In genomic region chr21:34874689-34875513, GRCh38 we compare ENCODE assay signal across 10 cellular contexts.
A peak's percentile ranks its signal among the peaks of the same experiment; 100 is the strongest.
DNase-seq lines count a peak whose midpoint lies in the region; ATAC-seq and TF ChIP-seq lines count a peak whose summit lies in the region.
"Had no signal": no experiment of that assay in that cellular context is flagged by ENCODE, and none has a peak within 500 bp of the region (broad histone marks: within the 10 kb centered on the region; RNA-seq: fewer than 3 reads in every experiment).

No MANE protein-coding gene starts in this region.

- CTCF ChIA-PET in activated naive CD4-positive, alpha-beta T cell treated with anti-CD3 and anti-CD28 coated beads for 36 hours (lab: Charles Lee), result interaction anchor here (0.6 to 1.0 kb wide), 2 partner anchors 50 to 174 kb away, joined by 3 read pairs; no protein-coding TSS in a partner anchor

- no peaks in the 10 kb centered on the region for H3K27me3 ChIP-seq in esophagus squamous epithelium
- no peaks in the 10 kb centered on the region for H3K27me3 ChIP-seq in upper lobe of right lung

- peaks cover 41% of the 10 kb centered on the region for H3K4me1 Mint-ChIP-seq in activated naive CD4-positive, alpha-beta T cell treated with anti-CD3 and anti-CD28 coated beads for 36 hours (ENCODE audit: low read depth)

- no peak for ATAC-seq in activated naive CD4-positive, alpha-beta T cell treated with anti-CD3 and anti-CD28 coated beads, Interleukin-2, amount 50 U/mL, for 72 hours
- ATAC-seq in HG03108 (IDR thresholded peaks at IDR 0.05; ENCODE audit: unreplicated experiment) (peak; percentile 58), upper lobe of right lung (no peak)

- H3K4me1 ChIP-seq in esophagus squamous epithelium (peaks cover 15 to 58% (median 33%) of the 10 kb centered on the region in 3 donors), upper lobe of right lung (peaks cover 30% of the 10 kb centered on the region)

- no peaks in the 10 kb centered on the region for H3K27me3 Mint-ChIP-seq in activated naive CD4-positive, alpha-beta T cell treated with anti-CD3 and anti-CD28 coated beads for 36 hours (ENCODE audit: low read depth)
- H3K27me3 Mint-ChIP-seq: CD8-positive, alpha-beta memory T cell had no signal

- H3K36me3 ChIP-seq in esophagus squamous epithelium (peaks cover 0 to 43% (median 5%) of the 10 kb centered on the region in 3 donors), upper lobe of right lung (peaks cover 68% of the 10 kb centered on the region)

- H3K9me3 ChIP-seq in esophagus squamous epithelium (no peaks in the 10 kb centered on the region), upper lobe of right lung (no peaks in the 10 kb centered on the region)

- H3K4me3 Mint-ChIP-seq in activated naive CD4-positive, alpha-beta T cell treated with anti-CD3 and anti-CD28 coated beads for 36 hours, result no peak overlapping the region
- H3K4me3 Mint-ChIP-seq: CD8-positive, alpha-beta memory T cell had no signal

- H3K36me3 Mint-ChIP-seq in activated naive CD4-positive, alpha-beta T cell treated with anti-CD3 and anti-CD28 coated beads for 36 hours (ENCODE audit: low read depth), result peaks cover 52% of the 10 kb centered on the region
- peaks cover 16 to 48% of the 10 kb centered on the region in 2 donors for H3K36me3 Mint-ChIP-seq in activated naive CD4-positive, alpha-beta T cell treated with anti-CD3 and anti-CD28 coated beads, Interleukin-2, amount 50 U/mL, for 72 hours

- H3K4me3 ChIP-seq in esophagus squamous epithelium, result no peak overlapping the region
- no peak overlapping the region for H3K4me3 ChIP-seq in upper lobe of right lung

- DNase-seq in activated naive CD4-positive, alpha-beta T cell treated with anti-CD3 and anti-CD28 coated beads for 36 hours, result no peak
- DNase-seq in activated naive CD4-positive, alpha-beta T cell treated with anti-CD3 and anti-CD28 coated beads, Interleukin-2, amount 50 U/mL, for 72 hours (ENCODE audit: low spot score in 2 of 2), result no peak
- DNase-seq in esophagus squamous epithelium (lab: John Stamatoyannopoulos, UW) (no peak), upper lobe of right lung (no peak), SW 1271 (lab: John Stamatoyannopoulos, UW) (no peak), KG1 (lab: John Stamatoyannopoulos, UW) (no peak), OCI-M1 (lab: John Stamatoyannopoulos, UW) (no peak)
- DNase-seq: CD8-positive, alpha-beta memory T cell; T-helper 9 cell had no signal

- intact Hi-C loops in activated naive CD4-positive, alpha-beta T cell treated with anti-CD3 and anti-CD28 coated beads for 36 hours (cut with micrococcal nuclease), result no loop called here
- intact Hi-C loops in esophagus squamous epithelium (cut with DNase I), result no loop called here
- intact Hi-C loops in upper lobe of right lung (cut with DNase I), result no loop called here

- no peaks in the 10 kb centered on the region for H3K9me3 Mint-ChIP-seq in activated naive CD4-positive, alpha-beta T cell treated with anti-CD3 and anti-CD28 coated beads for 36 hours
- H3K9me3 Mint-ChIP-seq in activated naive CD4-positive, alpha-beta T cell treated with anti-CD3 and anti-CD28 coated beads, Interleukin-2, amount 50 U/mL, for 72 hours, result no peaks in the 10 kb centered on the region
- H3K9me3 Mint-ChIP-seq: CD8-positive, alpha-beta memory T cell had no signal

- H3K27ac ChIP-seq in esophagus squamous epithelium (peak overlapping the region; percentile 34 to 72 (median 62)), upper lobe of right lung (peak overlapping the region; percentile 7)

- TF ChIP-seq CTCF in esophagus squamous epithelium (IDR thresholded peaks at IDR 0.05), result no peak
- no peak for TF ChIP-seq CTCF in upper lobe of right lung (IDR thresholded peaks at IDR 0.05)

- WGBS in esophagus squamous epithelium, 2 donors, result 30 to 31% methylated on average over 8 of the region's 8 CpGs

- H3K27ac Mint-ChIP-seq in activated naive CD4-positive, alpha-beta T cell treated with anti-CD3 and anti-CD28 coated beads for 36 hours, result peak overlapping the region; percentile 41
- no peak overlapping the region for H3K27ac Mint-ChIP-seq in activated naive CD4-positive, alpha-beta T cell treated with anti-CD3 and anti-CD28 coated beads, Interleukin-2, amount 50 U/mL, for 72 hours

- no peak for TF ChIP-seq POLR2A in esophagus squamous epithelium (IDR thresholded peaks at IDR 0.05)
